In the genomic region with DNA sequence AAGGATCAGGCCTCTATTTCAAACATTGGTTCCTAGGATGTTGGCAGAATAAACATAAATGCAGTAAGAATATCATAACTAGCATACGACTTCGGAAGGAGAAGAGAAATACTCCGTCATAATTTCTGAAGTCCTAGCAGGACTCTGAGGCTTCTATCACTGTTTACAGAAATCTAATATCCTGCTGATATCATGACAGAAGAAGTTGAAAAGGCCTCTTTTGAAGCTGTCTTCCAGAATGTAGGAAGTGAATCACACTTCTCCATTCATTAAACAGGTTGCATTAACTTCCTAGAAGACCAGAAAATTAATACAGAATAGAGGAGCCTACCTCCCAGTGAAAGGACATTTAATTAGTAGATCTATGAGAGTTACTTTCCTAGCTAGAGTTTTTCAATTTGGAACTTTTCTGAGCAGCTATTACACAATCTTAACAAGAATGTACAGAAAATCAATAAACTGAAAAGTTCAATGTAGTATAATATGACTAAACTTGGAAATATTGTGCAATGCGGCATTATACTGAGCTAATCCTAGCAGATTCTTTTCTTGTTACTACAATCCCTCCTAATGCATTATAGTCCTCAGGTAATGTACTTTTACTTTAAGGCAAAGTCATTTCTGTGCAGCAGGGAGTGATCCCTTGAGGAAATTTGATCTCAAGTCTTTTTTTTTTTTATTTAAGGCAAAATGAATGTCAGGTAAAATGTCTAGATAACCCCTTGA, we compare ENCODE assay signal across 20 cellular contexts.
DNase-seq lines count a peak whose midpoint lies in the region; ATAC-seq, FAIRE-seq and TF ChIP-seq lines count a peak whose summit lies in the region.
"Had no signal": no experiment of that assay in that cellular context is flagged by ENCODE, and none has a peak within 500 bp of the region (broad histone marks: within the 10 kb centered on the region; RNA-seq: fewer than 3 reads in every experiment).

No MANE protein-coding gene starts in this region.

- TF ChIP-seq RAD21 in HepG2 (CRISPR knock-in tag; IDR thresholded peaks at IDR 0.05): no peak

- intact Hi-C loops in HepG2 (cut with micrococcal nuclease; ENCODE audit: unreplicated experiment) (no loop called here), right lobe of liver (cut with DNase I) (no loop called here)

- H3K36me3 ChIP-seq in HepG2 (replicated peaks in 1 of 2; ENCODE audit: control insufficient read depth in 1 of 2, insufficient read depth in 2 of 2, low read length in 2 of 2) (no peaks in the 10 kb centered on the region), right lobe of liver (no peaks in the 10 kb centered on the region), bronchial epithelial cell (ENCODE audit: control insufficient read depth, insufficient read depth, low read length) (no peaks in the 10 kb centered on the region)

- CTCF ChIA-PET in HepG2 (lab: Yijun Ruan, JAX; ENCODE audit: low intra/inter-chr PET ratio, low total read pairs): no interaction called here

- POLR2A ChIA-PET in HepG2 (lab: Yijun Ruan, JAX): no interaction called here

- TF ChIP-seq POLR2A in HepG2 (IDR thresholded peaks at IDR 0.05; ENCODE audit: insufficient read depth in 1 of 2, low read depth in 2 of 2, low read length in 2 of 2): no peak
- no peak for TF ChIP-seq POLR2A in right lobe of liver (IDR thresholded peaks at IDR 0.05)

- no peak overlapping the region for H2AFZ ChIP-seq in HepG2 (ENCODE audit: low read length)
- H2AFZ ChIP-seq: PC-9 had no signal

- no peak for ATAC-seq in HepG2
- ATAC-seq in right lobe of liver: no peak
- ATAC-seq in HG02678 (IDR thresholded peaks at IDR 0.05; ENCODE audit: unreplicated experiment): no peak
- ATAC-seq in HG03442 (IDR thresholded peaks at IDR 0.05; ENCODE audit: unreplicated experiment): no peak
- ATAC-seq: Right ventricle myocardium inferior had no signal

- no peaks in the 10 kb centered on the region for H3K79me2 ChIP-seq in HepG2 (ENCODE audit: insufficient read depth, low read length)

- no peak overlapping the region for H3K4me2 ChIP-seq in HepG2 (ENCODE audit: low read depth, low read length)
- H3K4me2 ChIP-seq: PC-9 had no signal

- no peak overlapping the region for H3K9ac ChIP-seq in HepG2 (ENCODE audit: insufficient read depth, low read depth, low read length)

- in situ Hi-C loops in HepG2 (cut with HindIII; ENCODE audit: extremely low pct_ligation_motif_present, low pct_unique_long_range_greater_than_20kb): no loop called here

- WGBS in HepG2 (ENCODE audit: low lambda C conversion rate): 69% methylated on average over 4 of the region's 4 CpGs
- 67% methylated on average over 4 of the region's 4 CpGs for WGBS in right lobe of liver (ENCODE audit: insufficient coverage, low coverage, low lambda C conversion rate, missing lambda C conversion rate)

- H3K4me1 ChIP-seq in HepG2 (ENCODE audit: insufficient read depth, low read length): no peaks in the 10 kb centered on the region
- H3K4me1 ChIP-seq in right lobe of liver: no peaks in the 10 kb centered on the region

- no peak for TF ChIP-seq EP300 in HepG2 (IDR thresholded peaks at IDR 0.05; ENCODE audit: low read depth in 2 of 2, low read length in 2 of 2)
- no peak for TF ChIP-seq EP300 in HepG2 (CRISPR knock-in tag; IDR thresholded peaks at IDR 0.05; ENCODE audit: borderline replicate concordance)

- no peaks in the 10 kb centered on the region for H3K27me3 ChIP-seq in HepG2 (ENCODE audit: control insufficient read depth in 1 of 2, insufficient read depth in 2 of 2, low read length in 2 of 2)
- no peaks in the 10 kb centered on the region for H3K27me3 ChIP-seq in right lobe of liver
- no peaks in the 10 kb centered on the region for H3K27me3 ChIP-seq in bronchial epithelial cell (ENCODE audit: control insufficient read depth, insufficient read depth, low read length)

- DNase-seq in HepG2 (ENCODE audit: low spot score) (no peak), right lobe of liver (no peak), bronchial epithelial cell (ENCODE audit: low read depth) (peak; percentile 73), foreskin fibroblast (peak; percentile 0 to 57), HUDEP-2 (lab: John Stamatoyannopoulos, UW; ENCODE audit: unreplicated experiment in 76 of 76) (no peak), KG1 (lab: John Stamatoyannopoulos, UW) (no peak)
- DNase-seq: MM.1S; NCI-H1436; NCI-H2081 treated with DMSO at 0.1 percent for 48 hours; NCI-H226; NCI-H526; NK-92 treated with Interleukin-12 subunit alpha and Interleukin-12 subunit beta, amount 100 ng/mL, for 24 hours; PC-9 had no signal

- no peak overlapping the region for H3K27ac ChIP-seq in HepG2 (ENCODE audit: extremely low read length, insufficient read depth, low read length)
- H3K27ac ChIP-seq in right lobe of liver: no peak overlapping the region
- H3K27ac ChIP-seq: C4-2B, PC-9, SK-N-MC had no signal

- H3K4me3 ChIP-seq in HepG2 (replicated peaks in 1 of 3; ENCODE audit: insufficient read depth in 1 of 3, low read depth in 2 of 3, low read length in 3 of 3) (no peak overlapping the region), right lobe of liver (no peak overlapping the region), bronchial epithelial cell (ENCODE audit: low read depth, low read length) (no peak overlapping the region), foreskin fibroblast (ENCODE audit: low read depth in 1 of 2, low read length in 2 of 2) (no peak overlapping the region)
- H3K4me3 ChIP-seq: PC-9, SK-N-MC had no signal

- TF ChIP-seq CTCF in HepG2 (CRISPR knock-in tag; IDR thresholded peaks at IDR 0.05): no peak
- no peak for TF ChIP-seq CTCF in right lobe of liver (IDR thresholded peaks at IDR 0.05)
- no peak for TF ChIP-seq CTCF in bronchial epithelial cell (IDR thresholded peaks at IDR 0.05; ENCODE audit: insufficient read depth, low read length, severe bottlenecking)
- no peak for TF ChIP-seq CTCF in foreskin fibroblast (IDR thresholded peaks at IDR 0.05; ENCODE audit: low read depth, low read length)

- FAIRE-seq in HepG2 (lab: Jason Lieb, UNC) (no peak), bronchial epithelial cell (lab: Jason Lieb, UNC) (no peak)
- FAIRE-seq: A204.1, GM18507 had no signal

- no TSS peak for BruUV-seq in HepG2 (replicated peaks; lab: Mats Ljungman, UMichigan)

- H3K9me3 ChIP-seq in HepG2 (ENCODE audit: low read length) (peaks cover 87% of the 10 kb centered on the region), right lobe of liver (no peaks in the 10 kb centered on the region)

- no peaks in the 10 kb centered on the region for H4K20me1 ChIP-seq in HepG2 (ENCODE audit: insufficient read depth, low read length)

TF ChIP-seq in HepG2, 621 proteins besides CTCF, POLR2A, EP300 and RAD21:
- TF ChIP-seq CEBPB (IDR thresholded peaks at IDR 0.05; ENCODE audit: borderline replicate concordance, low read depth, low read length) (peak; percentile 51; the same call in 1 of the 2 replicates), PHF21A (CRISPR knock-in tag; IDR thresholded peaks at IDR 0.05) (no peak)

Comparison
In these comparisons a context has a peak if more than half of its experiments do, and no peak if none do; other contexts are left out.
1. DNase-seq: peak in bronchial epithelial cell (single experiment) and foreskin fibroblast (2 of 2); none in HepG2 (single experiment), right lobe of liver (0 of 3), HUDEP-2 (0 of 76) and KG1 (single experiment).